In the genomic region with DNA sequence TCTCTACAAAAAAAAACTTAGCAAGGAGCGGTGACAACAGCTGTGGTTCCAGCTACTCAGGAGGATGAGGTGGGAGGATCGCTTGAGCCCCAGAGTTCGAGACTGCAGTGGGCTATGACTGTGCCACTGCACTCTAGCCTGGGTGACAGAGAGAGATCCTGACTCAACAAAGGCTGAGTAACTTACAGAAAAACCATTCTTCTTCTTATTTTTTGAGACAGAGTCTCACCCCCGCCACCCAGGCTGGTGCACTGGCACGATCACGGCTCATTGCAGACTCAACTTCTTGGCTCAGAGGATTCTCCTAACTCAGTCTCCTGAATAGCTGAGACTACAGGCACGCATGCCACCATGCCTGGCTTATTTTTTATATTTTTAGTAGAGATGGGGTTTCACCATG, we compare ENCODE assay signal across 29 cellular contexts.
"Had no signal": no experiment of that assay in that cellular context is flagged by ENCODE, and none has a peak within 500 bp of the region (broad histone marks: within the 10 kb centered on the region; RNA-seq: fewer than 3 reads in every experiment).

No MANE protein-coding gene starts in this region.

- H3K9me3 Mint-ChIP-seq: activated B cell treated with CpG ODN at 0.5 μM for 24 hours; activated CD8-positive, alpha-beta T cell treated with anti-CD3 and anti-CD28 coated beads for 36 hours; activated naive CD8-positive, alpha-beta T cell treated with anti-CD3 and anti-CD28 coated beads for 36 hours; activated T-cell treated with anti-CD3 and anti-CD28 coated beads, Interleukin-2, amount 50 U/mL, for 72 hours; activated T-helper 17 cell treated with anti-CD3 and anti-CD28 coated beads, Interleukin-2, amount 50 U/mL, for 72 hours had no signal

- H3K27ac Mint-ChIP-seq: activated B cell treated with CpG ODN at 0.5 μM for 24 hours; activated CD8-positive, alpha-beta T cell treated with anti-CD3 and anti-CD28 coated beads for 36 hours; activated naive CD8-positive, alpha-beta T cell treated with anti-CD3 and anti-CD28 coated beads for 36 hours; activated T-helper 17 cell treated with anti-CD3 and anti-CD28 coated beads, Interleukin-2, amount 50 U/mL, for 72 hours had no signal

- H3K27me3 Mint-ChIP-seq: activated B cell treated with CpG ODN at 0.5 μM for 24 hours; activated CD8-positive, alpha-beta T cell treated with anti-CD3 and anti-CD28 coated beads for 36 hours; activated naive CD8-positive, alpha-beta T cell treated with anti-CD3 and anti-CD28 coated beads for 36 hours; activated T-helper 17 cell treated with anti-CD3 and anti-CD28 coated beads, Interleukin-2, amount 50 U/mL, for 72 hours had no signal

- H3K9me3 ChIP-seq: SJCRH30 had no signal

- DNase-seq: activated B cell treated with CpG ODN at 0.5 μM for 24 hours; activated CD4-positive, alpha-beta T cell treated with anti-CD3 and anti-CD28 coated beads for 48 hours; activated CD4-positive, alpha-beta T cell treated with anti-CD3 and anti-CD28 coated beads, Interleukin-2, amount 50 U/mL, for 4 hours; activated CD4-positive, CD25-positive, alpha-beta regulatory T cell treated with anti-CD3 and anti-CD28 coated beads, Interleukin-2, amount 50 U/mL, for 72 hours; activated CD8-positive, alpha-beta T cell treated with anti-CD3 and anti-CD28 coated beads for 36 hours; activated effector memory CD4-positive, alpha-beta T cell treated with anti-CD3 and anti-CD28 coated beads, Interleukin-2, amount 50 U/mL, for 16 hours; activated naive CD4-positive, alpha-beta T cell; activated naive CD4-positive, alpha-beta T cell treated with anti-CD3 and anti-CD28 coated beads, Interleukin-2, amount 50 U/mL, for 16 hours; activated naive CD8-positive, alpha-beta T cell treated with anti-CD3 and anti-CD28 coated beads for 36 hours; activated T-cell treated with anti-CD3 and anti-CD28 coated beads, Interleukin-2, amount 50 U/mL, for 1 hour; activated T-cell treated with anti-CD3 and anti-CD28 coated beads, Interleukin-2, amount 50 U/mL, for 72 hours; amniotic stem cell; aorta; brain microvascular endothelial cell; IMR-90; NCI-H1092 treated with DMSO at 0.1 percent for 48 hours; NCI-H146; NCI-H187 treated with DMSO at 0.1 percent for 48 hours; NCI-H2081 treated with DMSO at 0.1 percent for 48 hours; NCI-H226; NCI-H446 treated with DMSO at 0.1 percent for 48 hours; NCI-H524; NCI-H69; SJCRH30 had no signal

- H3K4me3 ChIP-seq: K562, SJCRH30, SK-N-MC had no signal

- ATAC-seq: K562, Panc1 had no signal

- H3K27me3 ChIP-seq: brain microvascular endothelial cell, SJCRH30 had no signal

- H3K4me3 Mint-ChIP-seq: activated B cell treated with CpG ODN at 0.5 μM for 24 hours; activated CD8-positive, alpha-beta T cell treated with anti-CD3 and anti-CD28 coated beads for 36 hours; activated naive CD8-positive, alpha-beta T cell treated with anti-CD3 and anti-CD28 coated beads for 36 hours; activated T-cell treated with anti-CD3 and anti-CD28 coated beads, Interleukin-2, amount 50 U/mL, for 72 hours; activated T-helper 17 cell treated with anti-CD3 and anti-CD28 coated beads, Interleukin-2, amount 50 U/mL, for 72 hours had no signal

- H3K4me1 Mint-ChIP-seq: activated B cell treated with CpG ODN at 0.5 μM for 24 hours; activated T-helper 17 cell treated with anti-CD3 and anti-CD28 coated beads, Interleukin-2, amount 50 U/mL, for 72 hours had no signal

- H3K4me1 ChIP-seq: SJCRH30 had no signal

- H3K27ac ChIP-seq: brain microvascular endothelial cell, SJCRH30, SK-N-MC, VCaP had no signal
